Comparison of ENCODE assay signal across 1 cellular context in the genomic region with DNA sequence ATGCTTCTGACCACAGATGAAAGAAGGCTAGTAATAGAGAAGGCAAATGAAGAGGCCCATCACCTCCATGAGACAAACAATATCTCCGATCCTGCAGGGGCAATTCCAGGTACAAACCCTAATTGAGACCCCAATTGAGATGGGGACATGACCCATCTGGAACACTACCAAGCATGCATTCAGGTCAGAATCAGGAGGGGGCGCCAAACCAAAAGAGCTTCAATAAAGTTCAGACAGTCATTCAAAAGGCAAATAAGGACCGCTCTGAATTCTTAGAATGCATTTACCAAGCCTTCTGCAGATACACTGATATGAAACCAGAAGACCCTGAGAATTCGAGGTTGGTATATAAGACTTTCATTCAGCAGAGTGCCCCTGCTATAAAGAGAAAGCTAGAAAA.
TF ChIP-seq lines count a peak whose summit lies in the region.

No MANE protein-coding gene starts in this region.

TF ChIP-seq in SK-N-SH, 30 proteins besides CTCF, POLR2A, EP300 and RAD21 (continued from another document):
- TF ChIP-seq, protein P1, sequence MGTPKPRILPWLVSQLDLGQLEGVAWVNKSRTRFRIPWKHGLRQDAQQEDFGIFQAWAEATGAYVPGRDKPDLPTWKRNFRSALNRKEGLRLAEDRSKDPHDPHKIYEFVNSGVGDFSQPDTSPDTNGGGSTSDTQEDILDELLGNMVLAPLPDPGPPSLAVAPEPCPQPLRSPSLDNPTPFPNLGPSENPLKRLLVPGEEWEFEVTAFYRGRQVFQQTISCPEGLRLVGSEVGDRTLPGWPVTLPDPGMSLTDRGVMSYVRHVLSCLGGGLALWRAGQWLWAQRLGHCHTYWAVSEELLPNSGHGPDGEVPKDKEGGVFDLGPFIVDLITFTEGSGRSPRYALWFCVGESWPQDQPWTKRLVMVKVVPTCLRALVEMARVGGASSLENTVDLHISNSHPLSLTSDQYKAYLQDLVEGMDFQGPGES (IDR thresholded peaks at IDR 0.05; ENCODE audit: low read depth, low read length), result no peak
- no peak for TF ChIP-seq GABPA (IDR thresholded peaks at IDR 0.05; ENCODE audit: low read depth)
- TF ChIP-seq RFX5 (IDR thresholded peaks at IDR 0.05; ENCODE audit: low read length), result no peak
- no peak for TF ChIP-seq FOXJ3 (CRISPR knock-in tag; IDR thresholded peaks at IDR 0.05)
